ENCODE assay signal across 8 cellular contexts in the genomic region with DNA sequence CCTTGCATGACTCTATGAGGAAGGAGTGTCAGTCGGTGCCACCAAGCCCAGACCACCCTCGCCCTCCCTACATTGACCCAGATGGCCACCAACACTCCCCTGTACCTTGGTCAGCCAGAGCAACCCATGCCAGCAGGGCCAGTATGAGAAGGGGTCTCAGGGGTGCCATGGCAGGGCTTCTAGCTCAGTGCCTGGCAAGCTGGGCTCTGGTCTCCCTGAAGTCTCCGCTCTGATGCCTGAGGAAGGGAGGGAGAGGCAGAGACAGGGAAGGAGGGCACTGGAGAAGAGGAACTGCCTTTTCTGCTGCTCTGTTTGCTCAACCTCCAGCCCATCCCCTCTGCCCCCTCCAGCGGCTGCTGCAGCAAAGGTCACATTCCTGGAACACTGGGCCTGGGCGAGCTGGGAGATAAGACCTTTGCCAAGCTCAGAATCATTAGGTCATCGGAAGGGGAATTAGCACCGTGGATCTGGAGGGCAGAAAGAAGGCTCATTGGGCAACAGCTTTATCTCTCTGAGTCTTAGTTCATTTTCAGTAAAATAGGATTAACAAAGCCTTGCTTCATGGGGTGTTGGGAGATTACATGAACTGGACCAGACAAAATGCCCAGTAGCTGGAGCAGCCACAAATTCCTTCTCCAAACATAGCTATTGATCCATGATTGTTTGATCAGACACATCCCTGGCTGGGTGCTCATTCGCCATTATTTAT. TPM values are rescaled to one million over a fixed set of nuclear protein-coding genes. Genes with fewer than 3 reads are reported as not detected.
DNase-seq lines count a peak whose midpoint lies in the region; ATAC-seq and TF ChIP-seq lines count a peak whose summit lies in the region.

A gene with protein sequence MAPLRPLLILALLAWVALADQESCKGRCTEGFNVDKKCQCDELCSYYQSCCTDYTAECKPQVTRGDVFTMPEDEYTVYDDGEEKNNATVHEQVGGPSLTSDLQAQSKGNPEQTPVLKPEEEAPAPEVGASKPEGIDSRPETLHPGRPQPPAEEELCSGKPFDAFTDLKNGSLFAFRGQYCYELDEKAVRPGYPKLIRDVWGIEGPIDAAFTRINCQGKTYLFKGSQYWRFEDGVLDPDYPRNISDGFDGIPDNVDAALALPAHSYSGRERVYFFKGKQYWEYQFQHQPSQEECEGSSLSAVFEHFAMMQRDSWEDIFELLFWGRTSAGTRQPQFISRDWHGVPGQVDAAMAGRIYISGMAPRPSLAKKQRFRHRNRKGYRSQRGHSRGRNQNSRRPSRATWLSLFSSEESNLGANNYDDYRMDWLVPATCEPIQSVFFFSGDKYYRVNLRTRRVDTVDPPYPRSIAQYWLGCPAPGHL (minus strand): TSS at position 273 of the 709 bp plus-strand sequence. CDS start 104 bp downstream, at position 169.

- TF ChIP-seq POLR2A in adrenal gland (IDR thresholded peaks at IDR 0.05), result peak in 1 of 2 donors; percentile 63
- no peak for TF ChIP-seq POLR2A in stomach (IDR thresholded peaks at IDR 0.05)

- no peak for TF ChIP-seq EP300 in stomach (IDR thresholded peaks at IDR 0.05)

- H3K36me3 ChIP-seq in CD8-positive, alpha-beta memory T cell (ENCODE audit: insufficient read depth, low read length), result no peaks in the 10 kb centered on the region
- H3K36me3 ChIP-seq in MM.1S (replicated peaks; ENCODE audit: insufficient read depth, low read length) (no peaks in the 10 kb centered on the region), adrenal gland (replicated peaks in 1 of 2) (no peaks in the 10 kb centered on the region), stomach (peaks cover 0 to 5% (median 2%) of the 10 kb centered on the region in 4 donors)

- WGBS in adrenal gland, 4 donors, result 12 to 20% (median 16%) methylated on average over 5 to 8 of the region's 8 CpGs
- 12 to 22% (median 16%) methylated on average over 6 to 8 of the region's 8 CpGs for WGBS in stomach, 5 donors

- ATAC-seq in HG03108 (IDR thresholded peaks at IDR 0.05; ENCODE audit: unreplicated experiment) (no peak), GM18502 (IDR thresholded peaks at IDR 0.05; ENCODE audit: poor library complexity, unreplicated experiment) (no peak)

- H3K4me3 Mint-ChIP-seq in CD8-positive, alpha-beta memory T cell, result peak within 1 kb of the TSS; percentile 88 to 97 (median 93)

- peaks cover 0 to 9% (median 0%) of the 10 kb centered on the region in 3 donors for H3K36me3 Mint-ChIP-seq in CD8-positive, alpha-beta memory T cell

- H3K4me1 ChIP-seq in CD8-positive, alpha-beta memory T cell (ENCODE audit: insufficient read depth, low read length), result peaks cover 22% of the 10 kb centered on the region
- 0 out of 2 replicates have a peak, but pooled peaks cover 4% of the 10 kb centered on the region for H3K4me1 ChIP-seq in MM.1S (ENCODE audit: low read length)
- peaks cover 33 to 34% of the 10 kb centered on the region in 2 donors for H3K4me1 ChIP-seq in adrenal gland (replicated peaks in 1 of 2)
- H3K4me1 ChIP-seq in stomach, result peaks cover 28 to 43% (median 38%) of the 10 kb centered on the region in 4 donors

- peaks cover 11 to 25% (median 23%) of the 10 kb centered on the region in 3 donors for H3K4me1 Mint-ChIP-seq in CD8-positive, alpha-beta memory T cell

- DNase-seq in CD8-positive, alpha-beta memory T cell, result no peak
- DNase-seq in MM.1S (no peak), adrenal gland (peak; percentile 72 to 98 (median 94)), iPS-NIHi11 (ENCODE audit: low spot score) (peak; percentile 64), stomach (peak; percentile 47), hypothalamus (lab: John Stamatoyannopoulos, UW) (no peak)

- H3K9me2 ChIP-seq in MM.1S (replicated peaks; ENCODE audit: insufficient read depth, low read length), result no peaks in the 10 kb centered on the region

- H3K27ac Mint-ChIP-seq in CD8-positive, alpha-beta memory T cell, result peak within 1 kb of the TSS; percentile 65 to 99 (median 96)

- H3K79me2 ChIP-seq in MM.1S (ENCODE audit: low read length), result no peaks in the 10 kb centered on the region

- no peaks in the 10 kb centered on the region for H3K27me3 ChIP-seq in CD8-positive, alpha-beta memory T cell (ENCODE audit: insufficient read depth, low read length, poor library complexity, severe bottlenecking)
- H3K27me3 ChIP-seq in MM.1S (replicated peaks; ENCODE audit: insufficient read depth, low read length) (no peaks in the 10 kb centered on the region), adrenal gland (no peaks in the 10 kb centered on the region), stomach (peaks cover 0 to 25% (median 5%) of the 10 kb centered on the region in 3 donors)

- H3K9me3 ChIP-seq in CD8-positive, alpha-beta memory T cell (ENCODE audit: low read length), result no peaks in the 10 kb centered on the region
- H3K9me3 ChIP-seq in MM.1S (replicated peaks; ENCODE audit: insufficient read depth, low read length), result no peaks in the 10 kb centered on the region
- no peaks in the 10 kb centered on the region for H3K9me3 ChIP-seq in adrenal gland (replicated peaks in 1 of 3)
- no peaks in the 10 kb centered on the region for H3K9me3 ChIP-seq in stomach

- CTCF ChIA-PET in CD8-positive, alpha-beta memory T cell (lab: Charles Lee), result interaction anchor here (1.2 to 1.4 kb wide), 3 partner anchors 13 to 46 kb away, joined by 3 to 6 read pairs (median 5); a partner anchor contains a TSS

- H4K20me1 ChIP-seq in MM.1S (ENCODE audit: insufficient read depth, low read length), result no peaks in the 10 kb centered on the region

- no peak within 1 kb of the TSS; the same call in 1 of the 2 replicates for H3K9ac ChIP-seq in MM.1S (ENCODE audit: low read length)

- peak within 1 kb of the TSS; percentile 55 for H3K4me3 ChIP-seq in CD8-positive, alpha-beta memory T cell (ENCODE audit: low read length)
- H3K4me3 ChIP-seq in MM.1S (ENCODE audit: low read length) (peak within 1 kb of the TSS; percentile 85), adrenal gland (peak within 1 kb of the TSS in 1 of 4 donors; percentile 76), stomach (peak within 1 kb of the TSS; percentile 56 to 76 (median 66))

- peak within 1 kb of the TSS; percentile 88 for H2AFZ ChIP-seq in MM.1S (ENCODE audit: low read length)

- TF ChIP-seq CTCF in MM.1S (IDR thresholded peaks at IDR 0.05; ENCODE audit: low read length) (no peak), adrenal gland (IDR thresholded peaks at IDR 0.05) (peak in 2 of 6 experiments; percentile 6 to 20), stomach (IDR thresholded peaks at IDR 0.05) (no peak)

- POLR2A ChIA-PET in CD8-positive, alpha-beta memory T cell (lab: Charles Lee), result interaction anchor here (2.2 to 2.4 kb wide), 3 partner anchors 12 to 35 kb away, joined by 8 to 9 read pairs (median 9); a partner anchor contains a TSS

- peak within 1 kb of the TSS; percentile 95; the same call in 1 of the 2 replicates for H3K4me2 ChIP-seq in MM.1S (ENCODE audit: low read depth, low read length)

- intact Hi-C loops in adrenal gland (cut with DNase I) (no loop called here), stomach (cut with DNase I; ENCODE audit: low total_unique reads) (no loop called here)

- peaks cover 15% of the 10 kb centered on the region for H3F3A ChIP-seq in MM.1S (ENCODE audit: insufficient read depth, low read length)

- H3K27ac ChIP-seq in CD8-positive, alpha-beta memory T cell (ENCODE audit: low read depth, low read length), result no peak within 1 kb of the TSS
- H3K27ac ChIP-seq in MM.1S (ENCODE audit: low read length), result no peak within 1 kb of the TSS
- H3K27ac ChIP-seq in adrenal gland, result peak within 1 kb of the TSS; percentile 63 to 93 (median 79)
- H3K27ac ChIP-seq in stomach, result peak within 1 kb of the TSS in 4 of 5 donors; percentile 59 to 83 (median 75)

- no peaks in the 10 kb centered on the region for H3K27me3 Mint-ChIP-seq in CD8-positive, alpha-beta memory T cell

- H3K9me3 Mint-ChIP-seq in CD8-positive, alpha-beta memory T cell, result no peaks in the 10 kb centered on the region

RNA-seq across cellular contexts. Expression of the gene that starts here (rescaled TPM):
- total RNA-seq in CD8-positive, alpha-beta memory T cell, result under 1 TPM; 0.18 to 0.57 TPM
- not detected for polyA plus RNA-seq in CD8-positive, alpha-beta memory T cell
- 100 to 1,000 TPM; 140 to 470 (median 223) TPM for total RNA-seq in adrenal gland
- polyA plus RNA-seq in adrenal gland, result 100 to 1,000 TPM in 2 of 3 donors, 10 to 100 TPM in 1; 69.9 to 184 (median 122) TPM
- 1 to 10 TPM in 1 of 5 donors, under 1 TPM in 1, not detected in 3; 0.72 to 2.9 TPM for total RNA-seq in stomach
- 1 to 10 TPM in 2 of 3 donors, under 1 TPM in 1; 0.90 to 2.3 (median 1.1) TPM for polyA plus RNA-seq in stomach

Comparison
In these comparisons a context has a peak if more than half of its experiments do, and no peak if none do; other contexts are left out.
1. RNA of the gene that starts here (total RNA-seq): 140 to 470 TPM in adrenal gland; 0.18 to 0.57 TPM in CD8-positive, alpha-beta memory T cell and 0.72 to 2.9 TPM in stomach; every median in the first group is over 10 times any median in the second.
2. RNA of the gene that starts here (polyA plus RNA-seq): 69.9 to 184 TPM in adrenal gland; 0.90 to 2.3 TPM in stomach and not detected in CD8-positive, alpha-beta memory T cell (single experiment); every median in the first group is over 10 times any median in the second.
3. DNase-seq: peak in adrenal gland (7 of 7), iPS-NIHi11 (single experiment) and stomach (single experiment); none in CD8-positive, alpha-beta memory T cell (0 of 5), MM.1S (single experiment) and hypothalamus (0 of 51).
4. H3K27ac ChIP-seq: peak in adrenal gland (5 of 5) and stomach (4 of 5); none in CD8-positive, alpha-beta memory T cell (single experiment) and MM.1S (single experiment).